ENCODE assay signal across 13 cellular contexts in genomic region chr11:86548278-86548917, GRCh38.
A peak's percentile ranks its signal among the peaks of the same experiment; 100 is the strongest.
DNase-seq lines count a peak whose midpoint lies in the region; ATAC-seq, FAIRE-seq and TF ChIP-seq lines count a peak whose summit lies in the region.
"Had no signal": no experiment of that assay in that cellular context is flagged by ENCODE, and none has a peak within 500 bp of the region (broad histone marks: within the 10 kb centered on the region; RNA-seq: fewer than 3 reads in every experiment).

No MANE protein-coding gene starts in this region.

- no peak for TF ChIP-seq POLR2A in HepG2 (IDR thresholded peaks at IDR 0.05; ENCODE audit: insufficient read depth in 1 of 2, low read depth in 2 of 2, low read length in 2 of 2)

- H3K4me1 ChIP-seq in liver (ENCODE audit: control insufficient read depth in 4 of 4, insufficient read depth in 4 of 4, low read length in 3 of 4) (peaks cover 0 to 2% (median 0%) of the 10 kb centered on the region in 4 donors), HepG2 (ENCODE audit: insufficient read depth, low read length) (peaks cover 17% of the 10 kb centered on the region), fibroblast of lung (ENCODE audit: control insufficient read depth, extremely low read depth, insufficient read depth, low read length) (peaks cover 13% of the 10 kb centered on the region), aorta (ENCODE audit: control insufficient read depth in 1 of 2, insufficient read depth in 2 of 2, low read length in 2 of 2) (peaks cover 10 to 15% of the 10 kb centered on the region in 2 donors)

- H3K4me2 ChIP-seq in HepG2 (ENCODE audit: low read depth, low read length) (no peak overlapping the region), fibroblast of lung (ENCODE audit: extremely low read depth, insufficient read depth, low read length) (peak overlapping the region; percentile 10)

- POLR2A ChIA-PET in HepG2 (lab: Yijun Ruan, JAX): no interaction called here

- H3K36me3 Mint-ChIP-seq in nephron progenitor cell (ENCODE audit: low read depth): no peaks in the 10 kb centered on the region

- H3K4me3 Mint-ChIP-seq in nephron progenitor cell: no peak overlapping the region
- H3K4me3 Mint-ChIP-seq: activated CD4-positive, alpha-beta memory T cell treated with anti-CD3 and anti-CD28 coated beads, Interleukin-2, amount 10 ng/mL, durations not matched to agents 7 days and 5 days had no signal

- no peak for TF ChIP-seq EP300 in HepG2 (IDR thresholded peaks at IDR 0.05; ENCODE audit: low read depth in 2 of 2, low read length in 2 of 2)
- no peak for TF ChIP-seq EP300 in HepG2 (CRISPR knock-in tag; IDR thresholded peaks at IDR 0.05; ENCODE audit: borderline replicate concordance)

- DNase-seq in HepG2 (ENCODE audit: low spot score) (no peak), fibroblast of lung (ENCODE audit: low read depth in 2 of 2) (peak; percentile 56 to 85), nephron progenitor cell (no peak), aorta (no peak), AML-193 (lab: John Stamatoyannopoulos, UW) (no peak)
- DNase-seq: activated CD4-positive, alpha-beta memory T cell treated with anti-CD3 and anti-CD28 coated beads, Interleukin-2, amount 10 ng/mL, durations not matched to agents 7 days and 5 days; mesendoderm; NCI-H524 treated with DMSO at 0.1 percent for 48 hours; stimulated activated naive CD4-positive, alpha-beta T cell treated with Interleukin-2 at 50 U/mL for 16 hours had no signal

- in situ Hi-C loops in HepG2 (cut with HindIII; ENCODE audit: extremely low pct_ligation_motif_present, low pct_unique_long_range_greater_than_20kb): no loop called here

- H3K4me1 Mint-ChIP-seq in nephron progenitor cell: peaks cover 42% of the 10 kb centered on the region
- H3K4me1 Mint-ChIP-seq: activated CD4-positive, alpha-beta memory T cell treated with anti-CD3 and anti-CD28 coated beads, Interleukin-2, amount 10 ng/mL, durations not matched to agents 7 days and 5 days had no signal

- no peak for FAIRE-seq in HepG2 (lab: Jason Lieb, UNC)

- peaks cover 28% of the 10 kb centered on the region for H3K9me3 Mint-ChIP-seq in nephron progenitor cell
- H3K9me3 Mint-ChIP-seq: activated CD4-positive, alpha-beta memory T cell treated with anti-CD3 and anti-CD28 coated beads, Interleukin-2, amount 10 ng/mL, durations not matched to agents 7 days and 5 days had no signal

- H3K79me2 ChIP-seq in HepG2 (ENCODE audit: insufficient read depth, low read length): no peaks in the 10 kb centered on the region
- H3K79me2 ChIP-seq in fibroblast of lung (ENCODE audit: control insufficient read depth, insufficient read depth, low read length): no peaks in the 10 kb centered on the region

- TF ChIP-seq RAD21 in liver (IDR thresholded peaks at IDR 0.05) (no peak), HepG2 (CRISPR knock-in tag; IDR thresholded peaks at IDR 0.05) (no peak)

- H2AFZ ChIP-seq in HepG2 (ENCODE audit: low read length) (no peak overlapping the region), fibroblast of lung (ENCODE audit: low read length) (no peak overlapping the region)

- H4K20me1 ChIP-seq in HepG2 (ENCODE audit: insufficient read depth, low read length) (no peaks in the 10 kb centered on the region), fibroblast of lung (ENCODE audit: control insufficient read depth, extremely low read depth, insufficient read depth, low read length) (no peaks in the 10 kb centered on the region)

- H3K27me3 ChIP-seq in liver (ENCODE audit: control insufficient read depth in 4 of 4, insufficient read depth in 4 of 4, low read length in 3 of 4) (no peaks in the 10 kb centered on the region), HepG2 (ENCODE audit: control insufficient read depth in 1 of 2, insufficient read depth in 2 of 2, low read length in 2 of 2) (peaks cover 2 to 13% of the 10 kb centered on the region in 2 experiments; a peak in 3 of 5 replicates), fibroblast of lung (ENCODE audit: control insufficient read depth, insufficient read depth, low read length) (no peaks in the 10 kb centered on the region), aorta (ENCODE audit: control insufficient read depth in 1 of 2, insufficient read depth in 2 of 2, low read length in 1 of 2) (no peaks in the 10 kb centered on the region)

- intact Hi-C loops in HepG2 (cut with micrococcal nuclease; ENCODE audit: unreplicated experiment): no loop called here
- intact Hi-C loops in aorta (cut with DNase I): no loop called here

- peaks cover 42% of the 10 kb centered on the region for H3K27me3 Mint-ChIP-seq in nephron progenitor cell (ENCODE audit: low read depth, poor library complexity)

- H3K27ac ChIP-seq in liver (ENCODE audit: low read depth in 1 of 2, low read length in 2 of 2) (peak overlapping the region; percentile 32 to 42), HepG2 (ENCODE audit: extremely low read length, insufficient read depth, low read length) (no peak overlapping the region), fibroblast of lung (ENCODE audit: insufficient read depth, low read length) (no peak overlapping the region), aorta (ENCODE audit: low read depth in 1 of 2, low read length in 2 of 2) (peak overlapping the region; percentile 74 to 87)

- no peaks in the 10 kb centered on the region for H3K9me3 ChIP-seq in liver (ENCODE audit: control insufficient read depth in 4 of 4, low read length in 3 of 4)
- H3K9me3 ChIP-seq in HepG2 (ENCODE audit: low read length): no peaks in the 10 kb centered on the region
- no peaks in the 10 kb centered on the region for H3K9me3 ChIP-seq in fibroblast of lung (ENCODE audit: control insufficient read depth, insufficient read depth, low read depth, low read length)
- H3K9me3 ChIP-seq in aorta (ENCODE audit: control insufficient read depth, low read length): no peaks in the 10 kb centered on the region

- 84% methylated on average over 6 of the region's 6 CpGs for WGBS in liver
- 27% methylated on average over 6 of the region's 6 CpGs for whole genome bisulfite sequencing in HepG2 (ENCODE audit: low lambda C conversion rate)
- 18 to 22% methylated on average over 6 of the region's 6 CpGs for WGBS in aorta, 2 donors

- H3K4me3 ChIP-seq in liver (ENCODE audit: low read depth in 1 of 3, low read length in 3 of 3) (no peak overlapping the region), HepG2 (replicated peaks in 1 of 3; ENCODE audit: insufficient read depth in 1 of 3, low read depth in 2 of 3, low read length in 3 of 3) (no peak overlapping the region), fibroblast of lung (replicated peaks in 1 of 4; ENCODE audit: control extremely low read depth in 1 of 4, insufficient read depth in 1 of 4, low read depth in 3 of 4, low read length in 4 of 4) (no peak overlapping the region), aorta (ENCODE audit: low read length in 2 of 2) (no peak overlapping the region)

- no peak for TF ChIP-seq CTCF in liver (IDR thresholded peaks at IDR 0.05; ENCODE audit: low read depth, low read length, missing input control)
- TF ChIP-seq CTCF in HepG2 (CRISPR knock-in tag; IDR thresholded peaks at IDR 0.05): no peak
- TF ChIP-seq CTCF in fibroblast of lung (conservative IDR thresholded peaks at IDR 0.05 in 1 of 2, IDR thresholded peaks at IDR 0.05 in 1 of 2; ENCODE audit: low read depth in 1 of 2, low read length in 2 of 2): no peak
- TF ChIP-seq CTCF in nephron progenitor cell (IDR thresholded peaks at IDR 0.05): no peak

- BruUV-seq in HepG2 (replicated peaks; lab: Mats Ljungman, UMichigan): no TSS peak

- CTCF ChIA-PET in HepG2 (lab: Yijun Ruan, JAX; ENCODE audit: low intra/inter-chr PET ratio, low total read pairs): no interaction called here

- peak overlapping the region; percentile 58 for H3K27ac Mint-ChIP-seq in nephron progenitor cell
- H3K27ac Mint-ChIP-seq: activated CD4-positive, alpha-beta memory T cell treated with anti-CD3 and anti-CD28 coated beads, Interleukin-2, amount 10 ng/mL, durations not matched to agents 7 days and 5 days; activated naive CD4-positive, alpha-beta T cell treated with anti-CD3 and anti-CD28 coated beads, Interleukin-2, amount 50 U/mL, for 72 hours had no signal

- ATAC-seq in HepG2 (no peak), aorta (ENCODE audit: low FRiP score) (peak; percentile 9), HG02759 (IDR thresholded peaks at IDR 0.05; ENCODE audit: unreplicated experiment) (no peak), GM18907 (IDR thresholded peaks at IDR 0.05; ENCODE audit: unreplicated experiment) (no peak)
- ATAC-seq: activated naive CD4-positive, alpha-beta T cell treated with anti-CD3 and anti-CD28 coated beads, Interleukin-2, amount 50 U/mL, for 72 hours had no signal

- no peak overlapping the region for H3K9ac ChIP-seq in liver (ENCODE audit: low read depth in 1 of 2, low read length in 2 of 2)
- H3K9ac ChIP-seq in HepG2 (ENCODE audit: insufficient read depth, low read depth, low read length): no peak overlapping the region
- H3K9ac ChIP-seq in fibroblast of lung (ENCODE audit: insufficient read depth, low read length): no peak overlapping the region

- no peaks in the 10 kb centered on the region for H3K36me3 ChIP-seq in liver (ENCODE audit: control insufficient read depth in 4 of 4, insufficient read depth in 3 of 4, low read depth in 1 of 4, low read length in 3 of 4)
- no peaks in the 10 kb centered on the region for H3K36me3 ChIP-seq in HepG2 (replicated peaks in 1 of 2; ENCODE audit: control insufficient read depth in 1 of 2, insufficient read depth in 2 of 2, low read length in 2 of 2)
- H3K36me3 ChIP-seq in fibroblast of lung (ENCODE audit: control insufficient read depth, insufficient read depth, low read length): no peaks in the 10 kb centered on the region
- no peaks in the 10 kb centered on the region for H3K36me3 ChIP-seq in aorta (ENCODE audit: control insufficient read depth in 1 of 2, insufficient read depth in 2 of 2, low read length in 1 of 2)

TF ChIP-seq in liver, 16 proteins besides CTCF, POLR2A, EP300 and RAD21 (continues in another document):
- no peak for TF ChIP-seq GABPA (IDR thresholded peaks at IDR 0.05 in 1 of 2, conservative IDR thresholded peaks at IDR 0.05 in 1 of 2)

TF ChIP-seq in HepG2, 621 proteins besides CTCF, POLR2A, EP300 and RAD21 (continues in another document):
- TF ChIP-seq PLSCR1 (CRISPR knock-in tag; IDR thresholded peaks at IDR 0.05; ENCODE audit: borderline replicate concordance) (no peak), ARNTL (CRISPR knock-in tag; IDR thresholded peaks at IDR 0.05) (no peak)

Comparison
In these comparisons a context has a peak if more than half of its experiments do, and no peak if none do; other contexts are left out.
1. H3K27ac ChIP-seq: peak in liver (2 of 2) and aorta (2 of 2); none in HepG2 (single experiment) and fibroblast of lung (single experiment).
2. DNase-seq: peak in fibroblast of lung (2 of 2); none in HepG2 (single experiment), nephron progenitor cell (single experiment), aorta (0 of 2) and AML-193 (0 of 2).